In the genomic region with DNA sequence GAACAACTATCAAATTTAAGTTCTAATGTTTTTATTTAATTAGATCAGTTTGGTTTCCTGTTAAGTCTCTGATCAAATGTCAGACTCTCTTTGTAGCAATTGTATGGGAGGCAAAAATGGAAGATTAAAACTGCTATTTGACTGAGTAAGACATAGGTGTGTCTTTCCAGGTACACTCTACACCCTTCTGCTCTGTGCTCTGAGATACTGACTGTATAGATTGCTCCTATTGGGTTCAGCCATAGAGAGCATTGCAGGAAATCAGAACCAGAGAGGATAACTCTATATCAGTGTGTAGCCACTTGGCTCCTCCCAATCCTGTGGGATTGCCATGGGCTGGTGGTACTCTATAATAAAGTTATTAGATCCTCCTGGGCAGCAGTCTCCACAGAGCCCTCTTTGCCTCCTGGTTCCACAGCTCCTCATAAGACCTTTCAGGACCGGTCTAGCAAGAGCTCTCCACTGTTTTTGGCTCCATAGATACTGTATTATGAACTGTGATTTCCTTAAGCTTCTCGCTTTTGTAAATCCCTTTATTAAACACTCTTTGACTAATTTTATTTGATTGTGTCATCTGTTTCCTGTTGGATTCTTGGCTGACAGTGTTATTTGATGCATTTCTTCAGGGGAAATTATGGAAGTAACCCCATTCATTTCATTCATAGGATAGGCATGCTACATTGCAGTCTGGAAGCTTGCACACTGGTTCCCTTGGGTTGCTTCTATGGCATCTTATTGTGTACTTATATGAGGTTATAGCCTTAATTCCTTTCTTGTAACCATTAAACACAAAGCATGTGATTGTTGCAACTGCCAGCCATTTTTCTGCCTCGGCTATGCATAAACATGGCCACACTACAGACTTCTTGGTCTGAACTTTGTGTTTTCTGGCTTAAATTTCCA, we compare ENCODE assay signal across 33 cellular contexts.
DNase-seq lines count a peak whose midpoint lies in the region; ATAC-seq and TF ChIP-seq lines count a peak whose summit lies in the region.
"Had no signal": no experiment of that assay in that cellular context is flagged by ENCODE, and none has a peak within 500 bp of the region (broad histone marks: within the 10 kb centered on the region; RNA-seq: fewer than 3 reads in every experiment).

No MANE protein-coding gene starts in this region.

- TF ChIP-seq RAD21 in neural cell (conservative IDR thresholded peaks at IDR 0.05) = no peak

- H3K9ac ChIP-seq in neural cell (ENCODE audit: low read length) (no peak overlapping the region), neuronal stem cell (ENCODE audit: low read depth, low read length, poor library complexity) (no peak overlapping the region)
- H3K9ac ChIP-seq: parathyroid adenoma had no signal

- no peaks in the 10 kb centered on the region for H3K4me1 ChIP-seq in neuronal stem cell (ENCODE audit: control insufficient read depth in 2 of 2, insufficient read depth in 1 of 2, low read depth in 1 of 2, low read length in 2 of 2)
- H3K4me1 ChIP-seq: parathyroid adenoma, right lobe of liver, upper lobe of right lung had no signal

- H2BK120ac ChIP-seq in neuronal stem cell (ENCODE audit: low read depth, low read length) = no peak overlapping the region

- WGBS in neuronal stem cell (ENCODE audit: extremely low coverage in 2 of 2, insufficient read length in 2 of 2, insufficient replicate concordance in 1 of 2), 2 donors = no CpG with 5 or more reads among the region's 3 CpGs

- no peak overlapping the region for H2AFZ ChIP-seq in neural cell (ENCODE audit: low read depth, low read length)
- no peak overlapping the region for H2AFZ ChIP-seq in neuronal stem cell (ENCODE audit: low read length)
- H2AFZ ChIP-seq: parathyroid adenoma, PC-9 had no signal

- no peak for TF ChIP-seq CTCF in neural cell (IDR thresholded peaks at IDR 0.05; ENCODE audit: poor library complexity, severe bottlenecking)

- no peak overlapping the region for H3K4ac ChIP-seq in neuronal stem cell (ENCODE audit: low read length)

- H4K20me1 ChIP-seq in neural cell (ENCODE audit: insufficient read depth) = peaks cover 5% of the 10 kb centered on the region

- H3K9me2 ChIP-seq in neural cell (ENCODE audit: insufficient read depth, low read length) = no peaks in the 10 kb centered on the region

- H3K14ac ChIP-seq in neuronal stem cell (ENCODE audit: low read length) = no peak overlapping the region

- no peak overlapping the region for H4K8ac ChIP-seq in neuronal stem cell (ENCODE audit: low read depth, low read length)

- H3K18ac ChIP-seq in neuronal stem cell (ENCODE audit: low read length) = no peak overlapping the region

- H4K91ac ChIP-seq in neuronal stem cell (ENCODE audit: low read depth, low read length, poor library complexity) = no peak overlapping the region

- H2AK5ac ChIP-seq in neuronal stem cell (ENCODE audit: low read depth, low read length) = no peak overlapping the region

- H3K4me3 ChIP-seq in neural cell (ENCODE audit: low read length) = no peak overlapping the region
- H3K4me3 ChIP-seq in neuronal stem cell (ENCODE audit: low read length in 2 of 2) = no peak overlapping the region
- H3K4me3 ChIP-seq: lung, mucosa of descending colon, PC-9, right lobe of liver, upper lobe of right lung had no signal

- no peak overlapping the region for H3K23ac ChIP-seq in neuronal stem cell (ENCODE audit: low read depth, low read length, poor library complexity)

- no peak overlapping the region for H3K4me2 ChIP-seq in neural cell (ENCODE audit: low read length)
- H3K4me2 ChIP-seq in neuronal stem cell (ENCODE audit: insufficient read depth, low read length, poor library complexity, severe bottlenecking) = no peak overlapping the region
- H3K4me2 ChIP-seq: PC-9 had no signal

- H3K79me1 ChIP-seq in neuronal stem cell (ENCODE audit: low read depth, low read length) = no peaks in the 10 kb centered on the region

- H3K27me3 ChIP-seq in neural cell (ENCODE audit: insufficient read depth, low read depth, low read length) (no peaks in the 10 kb centered on the region), neuronal stem cell (ENCODE audit: control insufficient read depth in 3 of 3, insufficient read depth in 3 of 3, low read depth in 1 of 3, low read length in 3 of 3) (no peaks in the 10 kb centered on the region)
- H3K27me3 ChIP-seq: brain microvascular endothelial cell, right lobe of liver, upper lobe of right lung had no signal

- no peak overlapping the region for H3K27ac ChIP-seq in neural cell (ENCODE audit: low read length)
- no peak overlapping the region for H3K27ac ChIP-seq in neuronal stem cell (replicated peaks; ENCODE audit: low read length)
- H3K27ac ChIP-seq: brain microvascular endothelial cell, parathyroid adenoma, PC-9, right lobe of liver, upper lobe of right lung had no signal

- H3K9me3 ChIP-seq in neural cell (ENCODE audit: low read length) (no peaks in the 10 kb centered on the region), neuronal stem cell (replicated peaks in 1 of 2; ENCODE audit: control insufficient read depth in 2 of 2, insufficient read depth in 1 of 2, low read depth in 1 of 2, low read length in 2 of 2) (no peaks in the 10 kb centered on the region)
- H3K9me3 ChIP-seq: mucosa of descending colon, right lobe of liver, upper lobe of right lung had no signal

- peaks cover 6% of the 10 kb centered on the region for H3K36me3 ChIP-seq in neural cell (ENCODE audit: insufficient read depth, low read length)
- H3K36me3 ChIP-seq in neuronal stem cell (replicated peaks in 1 of 2; ENCODE audit: control insufficient read depth in 2 of 2, insufficient read depth in 2 of 2, low read length in 2 of 2) = peaks cover 0 to 19% of the 10 kb centered on the region in 2 donors
- H3K36me3 ChIP-seq: right lobe of liver, upper lobe of right lung had no signal

- H2BK15ac ChIP-seq in neuronal stem cell (ENCODE audit: low read length) = no peak overlapping the region

- TF ChIP-seq EP300 in neural cell (conservative IDR thresholded peaks at IDR 0.05; ENCODE audit: poor library complexity, severe bottlenecking) = no peak

- peak; percentile 23 for DNase-seq in EH (ENCODE audit: low read depth)
- DNase-seq in RPMI7951 (ENCODE audit: low read depth) = peak; percentile 19
- DNase-seq in fibroblast of gingiva (ENCODE audit: low read depth) = peak; percentile 70
- DNase-seq in neuronal stem cell (ENCODE audit: low spot score) = no peak
- DNase-seq in kidney glomerular epithelial cell (lab: John Stamatoyannopoulos, UW) = no peak
- DNase-seq: activated CD4-positive, alpha-beta T cell treated with anti-CD3 and anti-CD28 coated beads, Interleukin-2, amount 50 U/mL, for 1 hour; activated naive CD4-positive, alpha-beta T cell; activated T-cell treated with anti-CD3 and anti-CD28 coated beads, Interleukin-2, amount 50 U/mL, for 72 hours; brain microvascular endothelial cell; CD4-positive, CD25-positive, alpha-beta regulatory T cell; effector CD4-positive, alpha-beta T cell; glutamatergic neuron; HFFc6; Kasumi-1; mucosa of descending colon; NCI-H1694; NCI-H2171 treated with DMSO at 0.1 percent for 48 hours; NCI-H510A treated with DMSO at 0.1 percent for 48 hours; PC-9; right lobe of liver; SHP77; stimulated activated CD4-positive, alpha-beta T cell treated with anti-CD3 and anti-CD28 coated beads, Interleukin-4, amount 100 ng/mL, for 4 hours; stimulated activated naive B cell treated with anti-CD40 and anti-IgM and Interleukin-4, amounts not matched to agents 10 μg/mL and 1 μg/mL and 100 μg/mL, for 72 hours; SW 1271; T1000; upper lobe of right lung had no signal

- H3F3A ChIP-seq in neural cell (ENCODE audit: insufficient read depth, low read length, poor library complexity, severe bottlenecking) = peaks cover 3% of the 10 kb centered on the region

- H2BK5ac ChIP-seq in neuronal stem cell (ENCODE audit: low read length) = no peak overlapping the region

- ATAC-seq in HG02884 (IDR thresholded peaks at IDR 0.05; ENCODE audit: unreplicated experiment) (no peak), HG02973 (IDR thresholded peaks at IDR 0.05; ENCODE audit: unreplicated experiment) (no peak)
- ATAC-seq: activated T-cell treated with anti-CD3 and anti-CD28 coated beads, Interleukin-2, amount 50 U/mL, for 72 hours; HepG2; mucosa of descending colon; natural killer cell treated with Interleukin-12 subunit alpha and Interleukin-12 subunit beta and Interleukin-15 and Interleukin-18, amount 100 ng/mL, for 72 hours; right lobe of liver; stimulated activated naive B cell treated with anti-CD40 and anti-IgM and Interleukin-4, amounts not matched to agents 10 μg/mL and 1 μg/mL and 100 μg/mL, for 72 hours; upper lobe of right lung had no signal

- peaks cover 4% of the 10 kb centered on the region for H3K79me2 ChIP-seq in neural cell (replicated peaks; ENCODE audit: insufficient read depth, low read length)
- H3K79me2 ChIP-seq: parathyroid adenoma had no signal

- no peak overlapping the region for H2BK12ac ChIP-seq in neuronal stem cell (ENCODE audit: low read length)

TF ChIP-seq in neural cell, 6 proteins besides CTCF, POLR2A, EP300 and RAD21 (continues in another document):
- no peak for TF ChIP-seq EZH2 (IDR thresholded peaks at IDR 0.05; ENCODE audit: borderline replicate concordance, insufficient read depth, low read length, poor library complexity, severe bottlenecking)
- TF ChIP-seq, protein P1, sequence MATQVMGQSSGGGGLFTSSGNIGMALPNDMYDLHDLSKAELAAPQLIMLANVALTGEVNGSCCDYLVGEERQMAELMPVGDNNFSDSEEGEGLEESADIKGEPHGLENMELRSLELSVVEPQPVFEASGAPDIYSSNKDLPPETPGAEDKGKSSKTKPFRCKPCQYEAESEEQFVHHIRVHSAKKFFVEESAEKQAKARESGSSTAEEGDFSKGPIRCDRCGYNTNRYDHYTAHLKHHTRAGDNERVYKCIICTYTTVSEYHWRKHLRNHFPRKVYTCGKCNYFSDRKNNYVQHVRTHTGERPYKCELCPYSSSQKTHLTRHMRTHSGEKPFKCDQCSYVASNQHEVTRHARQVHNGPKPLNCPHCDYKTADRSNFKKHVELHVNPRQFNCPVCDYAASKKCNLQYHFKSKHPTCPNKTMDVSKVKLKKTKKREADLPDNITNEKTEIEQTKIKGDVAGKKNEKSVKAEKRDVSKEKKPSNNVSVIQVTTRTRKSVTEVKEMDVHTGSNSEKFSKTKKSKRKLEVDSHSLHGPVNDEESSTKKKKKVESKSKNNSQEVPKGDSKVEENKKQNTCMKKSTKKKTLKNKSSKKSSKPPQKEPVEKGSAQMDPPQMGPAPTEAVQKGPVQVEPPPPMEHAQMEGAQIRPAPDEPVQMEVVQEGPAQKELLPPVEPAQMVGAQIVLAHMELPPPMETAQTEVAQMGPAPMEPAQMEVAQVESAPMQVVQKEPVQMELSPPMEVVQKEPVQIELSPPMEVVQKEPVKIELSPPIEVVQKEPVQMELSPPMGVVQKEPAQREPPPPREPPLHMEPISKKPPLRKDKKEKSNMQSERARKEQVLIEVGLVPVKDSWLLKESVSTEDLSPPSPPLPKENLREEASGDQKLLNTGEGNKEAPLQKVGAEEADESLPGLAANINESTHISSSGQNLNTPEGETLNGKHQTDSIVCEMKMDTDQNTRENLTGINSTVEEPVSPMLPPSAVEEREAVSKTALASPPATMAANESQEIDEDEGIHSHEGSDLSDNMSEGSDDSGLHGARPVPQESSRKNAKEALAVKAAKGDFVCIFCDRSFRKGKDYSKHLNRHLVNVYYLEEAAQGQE (IDR thresholded peaks at IDR 0.05; ENCODE audit: borderline replicate concordance) = no peak
- peak; percentile 56 for TF ChIP-seq POLR2AphosphoS5 (IDR thresholded peaks at IDR 0.05)
- no peak for TF ChIP-seq SMC3 (conservative IDR thresholded peaks at IDR 0.05; ENCODE audit: poor library complexity)

Comparison
In these comparisons a context has a peak if more than half of its experiments do, and no peak if none do; other contexts are left out.
1. DNase-seq: peak in EH (single experiment), RPMI7951 (single experiment) and fibroblast of gingiva (single experiment); none in neuronal stem cell (single experiment) and kidney glomerular epithelial cell (single experiment).